In the genomic region with DNA sequence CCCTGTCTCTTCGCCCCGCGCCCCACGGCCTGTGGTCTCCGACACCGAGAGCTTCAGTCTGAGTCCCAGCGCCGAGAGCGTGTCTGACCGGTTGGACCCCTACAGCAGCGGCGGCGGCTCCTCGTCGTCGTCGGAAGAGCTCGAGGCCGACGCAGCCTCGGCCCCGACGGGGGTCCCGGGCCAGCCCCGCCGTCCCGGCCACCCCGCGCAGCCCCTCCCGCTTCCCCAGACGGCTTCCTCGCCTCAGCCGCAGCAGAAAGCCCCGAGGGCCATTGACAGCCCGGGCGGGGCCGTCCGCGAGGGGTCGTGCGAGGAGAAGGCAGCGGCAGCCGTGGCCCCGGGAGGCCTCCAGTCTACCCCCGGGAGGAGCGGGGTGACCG, we compare ENCODE assay signal across 1 cellular context.
A peak's percentile ranks its signal among the peaks of the same experiment; 100 is the strongest.
TF ChIP-seq lines count a peak whose summit lies in the region.

No MANE protein-coding gene starts in this region.

TF ChIP-seq in GM12878, 131 proteins besides CTCF, POLR2A, EP300 and RAD21 (continued from another document):
- TF ChIP-seq, protein P1, sequence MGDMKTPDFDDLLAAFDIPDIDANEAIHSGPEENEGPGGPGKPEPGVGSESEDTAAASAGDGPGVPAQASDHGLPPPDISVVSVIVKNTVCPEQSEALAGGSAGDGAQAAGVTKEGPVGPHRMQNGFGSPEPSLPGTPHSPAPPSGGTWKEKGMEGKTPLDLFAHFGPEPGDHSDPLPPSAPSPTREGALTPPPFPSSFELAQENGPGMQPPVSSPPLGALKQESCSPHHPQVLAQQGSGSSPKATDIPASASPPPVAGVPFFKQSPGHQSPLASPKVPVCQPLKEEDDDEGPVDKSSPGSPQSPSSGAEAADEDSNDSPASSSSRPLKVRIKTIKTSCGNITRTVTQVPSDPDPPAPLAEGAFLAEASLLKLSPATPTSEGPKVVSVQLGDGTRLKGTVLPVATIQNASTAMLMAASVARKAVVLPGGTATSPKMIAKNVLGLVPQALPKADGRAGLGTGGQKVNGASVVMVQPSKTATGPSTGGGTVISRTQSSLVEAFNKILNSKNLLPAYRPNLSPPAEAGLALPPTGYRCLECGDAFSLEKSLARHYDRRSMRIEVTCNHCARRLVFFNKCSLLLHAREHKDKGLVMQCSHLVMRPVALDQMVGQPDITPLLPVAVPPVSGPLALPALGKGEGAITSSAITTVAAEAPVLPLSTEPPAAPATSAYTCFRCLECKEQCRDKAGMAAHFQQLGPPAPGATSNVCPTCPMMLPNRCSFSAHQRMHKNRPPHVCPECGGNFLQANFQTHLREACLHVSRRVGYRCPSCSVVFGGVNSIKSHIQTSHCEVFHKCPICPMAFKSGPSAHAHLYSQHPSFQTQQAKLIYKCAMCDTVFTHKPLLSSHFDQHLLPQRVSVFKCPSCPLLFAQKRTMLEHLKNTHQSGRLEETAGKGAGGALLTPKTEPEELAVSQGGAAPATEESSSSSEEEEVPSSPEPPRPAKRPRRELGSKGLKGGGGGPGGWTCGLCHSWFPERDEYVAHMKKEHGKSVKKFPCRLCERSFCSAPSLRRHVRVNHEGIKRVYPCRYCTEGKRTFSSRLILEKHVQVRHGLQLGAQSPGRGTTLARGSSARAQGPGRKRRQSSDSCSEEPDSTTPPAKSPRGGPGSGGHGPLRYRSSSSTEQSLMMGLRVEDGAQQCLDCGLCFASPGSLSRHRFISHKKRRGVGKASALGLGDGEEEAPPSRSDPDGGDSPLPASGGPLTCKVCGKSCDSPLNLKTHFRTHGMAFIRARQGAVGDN (IDR thresholded peaks at IDR 0.05): no peak
- TF ChIP-seq GATAD2B (conservative IDR thresholded peaks at IDR 0.05; ENCODE audit: low read depth) (peak; percentile 8; the same call in 1 of the 2 replicates), IKZF1 (conservative IDR thresholded peaks at IDR 0.05) (peak; percentile 80), YY1 (IDR thresholded peaks at IDR 0.05; ENCODE audit: low read depth, low read length) (peak; percentile 41; the same call in 1 of the 2 replicates), ZNF384 (IDR thresholded peaks at IDR 0.05; ENCODE audit: borderline replicate concordance, low read depth, low read length) (no peak), POU2F2 (IDR thresholded peaks at IDR 0.05; ENCODE audit: borderline replicate concordance, low read depth, low read length) (no peak)
- TF ChIP-seq, protein P2, sequence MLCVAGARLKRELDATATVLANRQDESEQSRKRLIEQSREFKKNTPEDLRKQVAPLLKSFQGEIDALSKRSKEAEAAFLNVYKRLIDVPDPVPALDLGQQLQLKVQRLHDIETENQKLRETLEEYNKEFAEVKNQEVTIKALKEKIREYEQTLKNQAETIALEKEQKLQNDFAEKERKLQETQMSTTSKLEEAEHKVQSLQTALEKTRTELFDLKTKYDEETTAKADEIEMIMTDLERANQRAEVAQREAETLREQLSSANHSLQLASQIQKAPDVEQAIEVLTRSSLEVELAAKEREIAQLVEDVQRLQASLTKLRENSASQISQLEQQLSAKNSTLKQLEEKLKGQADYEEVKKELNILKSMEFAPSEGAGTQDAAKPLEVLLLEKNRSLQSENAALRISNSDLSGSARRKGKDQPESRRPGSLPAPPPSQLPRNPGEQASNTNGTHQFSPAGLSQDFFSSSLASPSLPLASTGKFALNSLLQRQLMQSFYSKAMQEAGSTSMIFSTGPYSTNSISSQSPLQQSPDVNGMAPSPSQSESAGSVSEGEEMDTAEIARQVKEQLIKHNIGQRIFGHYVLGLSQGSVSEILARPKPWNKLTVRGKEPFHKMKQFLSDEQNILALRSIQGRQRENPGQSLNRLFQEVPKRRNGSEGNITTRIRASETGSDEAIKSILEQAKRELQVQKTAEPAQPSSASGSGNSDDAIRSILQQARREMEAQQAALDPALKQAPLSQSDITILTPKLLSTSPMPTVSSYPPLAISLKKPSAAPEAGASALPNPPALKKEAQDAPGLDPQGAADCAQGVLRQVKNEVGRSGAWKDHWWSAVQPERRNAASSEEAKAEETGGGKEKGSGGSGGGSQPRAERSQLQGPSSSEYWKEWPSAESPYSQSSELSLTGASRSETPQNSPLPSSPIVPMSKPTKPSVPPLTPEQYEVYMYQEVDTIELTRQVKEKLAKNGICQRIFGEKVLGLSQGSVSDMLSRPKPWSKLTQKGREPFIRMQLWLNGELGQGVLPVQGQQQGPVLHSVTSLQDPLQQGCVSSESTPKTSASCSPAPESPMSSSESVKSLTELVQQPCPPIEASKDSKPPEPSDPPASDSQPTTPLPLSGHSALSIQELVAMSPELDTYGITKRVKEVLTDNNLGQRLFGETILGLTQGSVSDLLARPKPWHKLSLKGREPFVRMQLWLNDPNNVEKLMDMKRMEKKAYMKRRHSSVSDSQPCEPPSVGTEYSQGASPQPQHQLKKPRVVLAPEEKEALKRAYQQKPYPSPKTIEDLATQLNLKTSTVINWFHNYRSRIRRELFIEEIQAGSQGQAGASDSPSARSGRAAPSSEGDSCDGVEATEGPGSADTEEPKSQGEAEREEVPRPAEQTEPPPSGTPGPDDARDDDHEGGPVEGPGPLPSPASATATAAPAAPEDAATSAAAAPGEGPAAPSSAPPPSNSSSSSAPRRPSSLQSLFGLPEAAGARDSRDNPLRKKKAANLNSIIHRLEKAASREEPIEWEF (IDR thresholded peaks at IDR 0.05; ENCODE audit: insufficient replicate concordance, low read depth, low read length): no peak
